ENCODE assay signal across 1 cellular context in the genomic region with DNA sequence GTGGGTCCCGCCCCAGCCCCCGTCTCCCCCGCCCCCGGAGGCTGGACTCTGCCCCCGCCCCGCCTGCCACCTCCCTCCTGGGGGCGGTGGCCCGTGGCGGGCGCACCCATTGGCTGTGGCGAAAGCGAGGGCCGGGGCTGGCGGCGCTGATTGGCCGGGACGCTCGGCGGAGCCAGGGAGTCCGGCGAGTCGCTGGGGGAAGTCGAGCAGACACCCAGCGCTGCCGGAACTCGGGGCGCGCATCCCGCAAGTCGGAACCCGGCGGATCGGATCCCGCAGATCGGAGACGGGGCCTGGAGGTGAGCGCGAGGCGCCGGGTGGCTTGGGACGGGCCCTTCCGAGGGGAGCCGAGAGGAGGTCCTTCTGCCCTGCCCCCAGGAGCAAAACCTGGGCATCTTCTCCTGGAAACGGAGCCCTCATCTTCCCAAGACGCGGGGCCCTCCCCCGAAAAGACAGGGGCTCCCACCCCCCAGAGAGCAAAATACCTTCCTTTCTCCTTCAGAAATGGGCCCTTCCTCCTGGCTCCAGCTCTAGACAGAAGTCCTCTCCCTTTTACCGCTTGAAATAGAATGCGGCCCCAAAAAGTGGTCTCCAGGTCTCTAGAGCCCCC.
TF ChIP-seq lines count a peak whose summit lies in the region.

A gene (plus strand): TSS at position 205 of the 610 bp plus-strand sequence. CDS start 61,123 bp downstream, outside the sequence.

TF ChIP-seq in HepG2, 621 proteins besides CTCF, POLR2A, EP300 and RAD21 (continued from another document and continues in another):
- TF ChIP-seq SOX13 (IDR thresholded peaks at IDR 0.05) (no peak), SOX13 (CRISPR knock-in tag; conservative IDR thresholded peaks at IDR 0.05 in 1 of 2, IDR thresholded peaks at IDR 0.05 in 1 of 2) (no peak; a peak in 1 of 4 replicates), ZNF777 (CRISPR knock-in tag; IDR thresholded peaks at IDR 0.05) (0 out of 2 replicates have a peak, but pooled peaks have one; percentile 67), ZBTB20 (CRISPR knock-in tag; IDR thresholded peaks at IDR 0.05; ENCODE audit: borderline replicate concordance, low read depth) (no peak), NCOA5 (CRISPR knock-in tag; IDR thresholded peaks at IDR 0.05) (no peak), HMGA1 (CRISPR knock-in tag; conservative IDR thresholded peaks at IDR 0.05) (no peak), SAFB2 (CRISPR knock-in tag; IDR thresholded peaks at IDR 0.05; ENCODE audit: borderline replicate concordance, low read depth) (peak; percentile 60; the same call in 1 of the 2 replicates), ZEB1 (IDR thresholded peaks at IDR 0.05; ENCODE audit: insufficient replicate concordance, low read depth) (peak; percentile 20), RFXAP (CRISPR knock-in tag; IDR thresholded peaks at IDR 0.05; ENCODE audit: borderline replicate concordance) (peak; percentile 99), FOXP1 (IDR thresholded peaks at IDR 0.05) (no peak), FOXP1 (CRISPR knock-in tag; IDR thresholded peaks at IDR 0.05) (no peak), ARNT (IDR thresholded peaks at IDR 0.05) (no peak), PTBP1 (IDR thresholded peaks at IDR 0.05; ENCODE audit: low read depth, low read length, poor library complexity, severe bottlenecking) (no peak), ATAD3A (CRISPR knock-in tag; IDR thresholded peaks at IDR 0.05) (no peak), FIP1L1 (IDR thresholded peaks at IDR 0.05; ENCODE audit: borderline replicate concordance, insufficient read depth, low read depth, low read length) (no peak), FOXA1 (IDR thresholded peaks at IDR 0.05) (no peak), FOXA1 (CRISPR knock-in tag; IDR thresholded peaks at IDR 0.05) (no peak; the same call in 1 of the 2 replicates), DNMT1 (CRISPR knock-in tag; IDR thresholded peaks at IDR 0.05) (0 out of 2 replicates have a peak, but pooled peaks have one; percentile 67), SRSF4 (IDR thresholded peaks at IDR 0.05; ENCODE audit: low read depth, low read length, poor library complexity, severe bottlenecking) (no peak), MED13 (CRISPR knock-in tag; IDR thresholded peaks at IDR 0.05) (0 out of 2 replicates have a peak, but pooled peaks have one; percentile 88), RARG (CRISPR knock-in tag; IDR thresholded peaks at IDR 0.05; ENCODE audit: low read depth) (no peak), ZNF598 (CRISPR knock-in tag; IDR thresholded peaks at IDR 0.05; ENCODE audit: borderline replicate concordance) (no peak), NFRKB (IDR thresholded peaks at IDR 0.05) (no peak), XRCC5 (optimal IDR thresholded peaks at IDR 0.05; ENCODE audit: low read length) (peak; percentile 54), ZNF468 (CRISPR knock-in tag; IDR thresholded peaks at IDR 0.05) (no peak), ZNF549 (CRISPR knock-in tag; IDR thresholded peaks at IDR 0.05) (no peak), TCF7L2 (IDR thresholded peaks at IDR 0.05; ENCODE audit: low read depth, low read length) (no peak), ZNF343 (CRISPR knock-in tag; IDR thresholded peaks at IDR 0.05) (no peak), U2AF2 (IDR thresholded peaks at IDR 0.05; ENCODE audit: low read depth, low read length) (no peak)
- TF ChIP-seq, protein P1, sequence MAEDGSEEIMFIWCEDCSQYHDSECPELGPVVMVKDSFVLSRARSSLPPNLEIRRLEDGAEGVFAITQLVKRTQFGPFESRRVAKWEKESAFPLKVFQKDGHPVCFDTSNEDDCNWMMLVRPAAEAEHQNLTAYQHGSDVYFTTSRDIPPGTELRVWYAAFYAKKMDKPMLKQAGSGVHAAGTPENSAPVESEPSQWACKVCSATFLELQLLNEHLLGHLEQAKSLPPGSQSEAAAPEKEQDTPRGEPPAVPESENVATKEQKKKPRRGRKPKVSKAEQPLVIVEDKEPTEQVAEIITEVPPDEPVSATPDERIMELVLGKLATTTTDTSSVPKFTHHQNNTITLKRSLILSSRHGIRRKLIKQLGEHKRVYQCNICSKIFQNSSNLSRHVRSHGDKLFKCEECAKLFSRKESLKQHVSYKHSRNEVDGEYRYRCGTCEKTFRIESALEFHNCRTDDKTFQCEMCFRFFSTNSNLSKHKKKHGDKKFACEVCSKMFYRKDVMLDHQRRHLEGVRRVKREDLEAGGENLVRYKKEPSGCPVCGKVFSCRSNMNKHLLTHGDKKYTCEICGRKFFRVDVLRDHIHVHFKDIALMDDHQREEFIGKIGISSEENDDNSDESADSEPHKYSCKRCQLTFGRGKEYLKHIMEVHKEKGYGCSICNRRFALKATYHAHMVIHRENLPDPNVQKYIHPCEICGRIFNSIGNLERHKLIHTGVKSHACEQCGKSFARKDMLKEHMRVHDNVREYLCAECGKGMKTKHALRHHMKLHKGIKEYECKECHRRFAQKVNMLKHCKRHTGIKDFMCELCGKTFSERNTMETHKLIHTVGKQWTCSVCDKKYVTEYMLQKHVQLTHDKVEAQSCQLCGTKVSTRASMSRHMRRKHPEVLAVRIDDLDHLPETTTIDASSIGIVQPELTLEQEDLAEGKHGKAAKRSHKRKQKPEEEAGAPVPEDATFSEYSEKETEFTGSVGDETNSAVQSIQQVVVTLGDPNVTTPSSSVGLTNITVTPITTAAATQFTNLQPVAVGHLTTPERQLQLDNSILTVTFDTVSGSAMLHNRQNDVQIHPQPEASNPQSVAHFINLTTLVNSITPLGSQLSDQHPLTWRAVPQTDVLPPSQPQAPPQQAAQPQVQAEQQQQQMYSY (CRISPR knock-in tag; IDR thresholded peaks at IDR 0.05) = peak; percentile 70; the same call in 1 of the 2 replicates
- TF ChIP-seq, protein P2, sequence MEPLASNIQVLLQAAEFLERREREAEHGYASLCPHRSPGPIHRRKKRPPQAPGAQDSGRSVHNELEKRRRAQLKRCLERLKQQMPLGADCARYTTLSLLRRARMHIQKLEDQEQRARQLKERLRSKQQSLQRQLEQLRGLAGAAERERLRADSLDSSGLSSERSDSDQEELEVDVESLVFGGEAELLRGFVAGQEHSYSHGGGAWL (CRISPR knock-in tag; IDR thresholded peaks at IDR 0.05) = no peak; the same call in 1 of the 2 replicates
- TF ChIP-seq, protein P3, sequence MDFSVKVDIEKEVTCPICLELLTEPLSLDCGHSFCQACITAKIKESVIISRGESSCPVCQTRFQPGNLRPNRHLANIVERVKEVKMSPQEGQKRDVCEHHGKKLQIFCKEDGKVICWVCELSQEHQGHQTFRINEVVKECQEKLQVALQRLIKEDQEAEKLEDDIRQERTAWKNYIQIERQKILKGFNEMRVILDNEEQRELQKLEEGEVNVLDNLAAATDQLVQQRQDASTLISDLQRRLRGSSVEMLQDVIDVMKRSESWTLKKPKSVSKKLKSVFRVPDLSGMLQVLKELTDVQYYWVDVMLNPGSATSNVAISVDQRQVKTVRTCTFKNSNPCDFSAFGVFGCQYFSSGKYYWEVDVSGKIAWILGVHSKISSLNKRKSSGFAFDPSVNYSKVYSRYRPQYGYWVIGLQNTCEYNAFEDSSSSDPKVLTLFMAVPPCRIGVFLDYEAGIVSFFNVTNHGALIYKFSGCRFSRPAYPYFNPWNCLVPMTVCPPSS (IDR thresholded peaks at IDR 0.05) = no peak
- TF ChIP-seq, protein P4, sequence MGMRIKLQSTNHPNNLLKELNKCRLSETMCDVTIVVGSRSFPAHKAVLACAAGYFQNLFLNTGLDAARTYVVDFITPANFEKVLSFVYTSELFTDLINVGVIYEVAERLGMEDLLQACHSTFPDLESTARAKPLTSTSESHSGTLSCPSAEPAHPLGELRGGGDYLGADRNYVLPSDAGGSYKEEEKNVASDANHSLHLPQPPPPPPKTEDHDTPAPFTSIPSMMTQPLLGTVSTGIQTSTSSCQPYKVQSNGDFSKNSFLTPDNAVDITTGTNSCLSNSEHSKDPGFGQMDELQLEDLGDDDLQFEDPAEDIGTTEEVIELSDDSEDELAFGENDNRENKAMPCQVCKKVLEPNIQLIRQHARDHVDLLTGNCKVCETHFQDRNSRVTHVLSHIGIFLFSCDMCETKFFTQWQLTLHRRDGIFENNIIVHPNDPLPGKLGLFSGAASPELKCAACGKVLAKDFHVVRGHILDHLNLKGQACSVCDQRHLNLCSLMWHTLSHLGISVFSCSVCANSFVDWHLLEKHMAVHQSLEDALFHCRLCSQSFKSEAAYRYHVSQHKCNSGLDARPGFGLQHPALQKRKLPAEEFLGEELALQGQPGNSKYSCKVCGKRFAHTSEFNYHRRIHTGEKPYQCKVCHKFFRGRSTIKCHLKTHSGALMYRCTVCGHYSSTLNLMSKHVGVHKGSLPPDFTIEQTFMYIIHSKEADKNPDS (CRISPR knock-in tag; IDR thresholded peaks at IDR 0.05) = 0 out of 2 replicates have a peak, but pooled peaks have one; percentile 24
- TF ChIP-seq, protein P5, sequence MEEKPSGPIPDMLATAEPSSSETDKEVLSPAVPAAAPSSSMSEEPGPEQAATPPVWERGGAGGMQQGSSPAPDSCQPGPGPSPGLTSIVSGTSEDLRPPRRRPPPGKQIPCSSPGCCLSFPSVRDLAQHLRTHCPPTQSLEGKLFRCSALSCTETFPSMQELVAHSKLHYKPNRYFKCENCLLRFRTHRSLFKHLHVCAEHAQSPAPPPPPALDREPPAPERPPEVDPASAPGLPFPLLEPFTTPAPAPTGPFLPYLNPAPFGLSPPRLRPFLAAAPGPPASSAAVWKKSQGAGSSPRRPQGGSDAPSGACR (CRISPR knock-in tag; IDR thresholded peaks at IDR 0.05) = peak; percentile 83
- TF ChIP-seq, protein P6, sequence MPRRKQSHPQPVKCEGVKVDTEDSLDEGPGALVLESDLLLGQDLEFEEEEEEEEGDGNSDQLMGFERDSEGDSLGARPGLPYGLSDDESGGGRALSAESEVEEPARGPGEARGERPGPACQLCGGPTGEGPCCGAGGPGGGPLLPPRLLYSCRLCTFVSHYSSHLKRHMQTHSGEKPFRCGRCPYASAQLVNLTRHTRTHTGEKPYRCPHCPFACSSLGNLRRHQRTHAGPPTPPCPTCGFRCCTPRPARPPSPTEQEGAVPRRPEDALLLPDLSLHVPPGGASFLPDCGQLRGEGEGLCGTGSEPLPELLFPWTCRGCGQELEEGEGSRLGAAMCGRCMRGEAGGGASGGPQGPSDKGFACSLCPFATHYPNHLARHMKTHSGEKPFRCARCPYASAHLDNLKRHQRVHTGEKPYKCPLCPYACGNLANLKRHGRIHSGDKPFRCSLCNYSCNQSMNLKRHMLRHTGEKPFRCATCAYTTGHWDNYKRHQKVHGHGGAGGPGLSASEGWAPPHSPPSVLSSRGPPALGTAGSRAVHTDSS (CRISPR knock-in tag; conservative IDR thresholded peaks at IDR 0.05) = peak; percentile 79; the same call in 1 of the 2 replicates
- TF ChIP-seq, protein P7, sequence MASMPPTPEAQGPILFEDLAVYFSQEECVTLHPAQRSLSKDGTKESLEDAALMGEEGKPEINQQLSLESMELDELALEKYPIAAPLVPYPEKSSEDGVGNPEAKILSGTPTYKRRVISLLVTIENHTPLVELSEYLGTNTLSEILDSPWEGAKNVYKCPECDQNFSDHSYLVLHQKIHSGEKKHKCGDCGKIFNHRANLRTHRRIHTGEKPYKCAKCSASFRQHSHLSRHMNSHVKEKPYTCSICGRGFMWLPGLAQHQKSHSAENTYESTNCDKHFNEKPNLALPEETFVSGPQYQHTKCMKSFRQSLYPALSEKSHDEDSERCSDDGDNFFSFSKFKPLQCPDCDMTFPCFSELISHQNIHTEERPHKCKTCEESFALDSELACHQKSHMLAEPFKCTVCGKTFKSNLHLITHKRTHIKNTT (CRISPR knock-in tag; IDR thresholded peaks at IDR 0.05) = peak; percentile 42; the same call in 1 of the 2 replicates
- TF ChIP-seq, protein P8, sequence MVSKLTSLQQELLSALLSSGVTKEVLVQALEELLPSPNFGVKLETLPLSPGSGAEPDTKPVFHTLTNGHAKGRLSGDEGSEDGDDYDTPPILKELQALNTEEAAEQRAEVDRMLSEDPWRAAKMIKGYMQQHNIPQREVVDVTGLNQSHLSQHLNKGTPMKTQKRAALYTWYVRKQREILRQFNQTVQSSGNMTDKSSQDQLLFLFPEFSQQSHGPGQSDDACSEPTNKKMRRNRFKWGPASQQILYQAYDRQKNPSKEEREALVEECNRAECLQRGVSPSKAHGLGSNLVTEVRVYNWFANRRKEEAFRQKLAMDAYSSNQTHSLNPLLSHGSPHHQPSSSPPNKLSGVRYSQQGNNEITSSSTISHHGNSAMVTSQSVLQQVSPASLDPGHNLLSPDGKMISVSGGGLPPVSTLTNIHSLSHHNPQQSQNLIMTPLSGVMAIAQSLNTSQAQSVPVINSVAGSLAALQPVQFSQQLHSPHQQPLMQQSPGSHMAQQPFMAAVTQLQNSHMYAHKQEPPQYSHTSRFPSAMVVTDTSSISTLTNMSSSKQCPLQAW (CRISPR knock-in tag; IDR thresholded peaks at IDR 0.05) = peak; percentile 25; the same call in 1 of the 2 replicates
- TF ChIP-seq, protein P9, sequence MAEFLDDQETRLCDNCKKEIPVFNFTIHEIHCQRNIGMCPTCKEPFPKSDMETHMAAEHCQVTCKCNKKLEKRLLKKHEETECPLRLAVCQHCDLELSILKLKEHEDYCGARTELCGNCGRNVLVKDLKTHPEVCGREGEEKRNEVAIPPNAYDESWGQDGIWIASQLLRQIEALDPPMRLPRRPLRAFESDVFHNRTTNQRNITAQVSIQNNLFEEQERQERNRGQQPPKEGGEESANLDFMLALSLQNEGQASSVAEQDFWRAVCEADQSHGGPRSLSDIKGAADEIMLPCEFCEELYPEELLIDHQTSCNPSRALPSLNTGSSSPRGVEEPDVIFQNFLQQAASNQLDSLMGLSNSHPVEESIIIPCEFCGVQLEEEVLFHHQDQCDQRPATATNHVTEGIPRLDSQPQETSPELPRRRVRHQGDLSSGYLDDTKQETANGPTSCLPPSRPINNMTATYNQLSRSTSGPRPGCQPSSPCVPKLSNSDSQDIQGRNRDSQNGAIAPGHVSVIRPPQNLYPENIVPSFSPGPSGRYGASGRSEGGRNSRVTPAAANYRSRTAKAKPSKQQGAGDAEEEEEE (CRISPR knock-in tag; IDR thresholded peaks at IDR 0.05; ENCODE audit: borderline replicate concordance) = no peak
- TF ChIP-seq, protein P10, sequence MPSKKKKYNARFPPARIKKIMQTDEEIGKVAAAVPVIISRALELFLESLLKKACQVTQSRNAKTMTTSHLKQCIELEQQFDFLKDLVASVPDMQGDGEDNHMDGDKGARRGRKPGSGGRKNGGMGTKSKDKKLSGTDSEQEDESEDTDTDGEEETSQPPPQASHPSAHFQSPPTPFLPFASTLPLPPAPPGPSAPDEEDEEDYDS (CRISPR knock-in tag; IDR thresholded peaks at IDR 0.05) = peak; percentile 66
- TF ChIP-seq, protein P11, sequence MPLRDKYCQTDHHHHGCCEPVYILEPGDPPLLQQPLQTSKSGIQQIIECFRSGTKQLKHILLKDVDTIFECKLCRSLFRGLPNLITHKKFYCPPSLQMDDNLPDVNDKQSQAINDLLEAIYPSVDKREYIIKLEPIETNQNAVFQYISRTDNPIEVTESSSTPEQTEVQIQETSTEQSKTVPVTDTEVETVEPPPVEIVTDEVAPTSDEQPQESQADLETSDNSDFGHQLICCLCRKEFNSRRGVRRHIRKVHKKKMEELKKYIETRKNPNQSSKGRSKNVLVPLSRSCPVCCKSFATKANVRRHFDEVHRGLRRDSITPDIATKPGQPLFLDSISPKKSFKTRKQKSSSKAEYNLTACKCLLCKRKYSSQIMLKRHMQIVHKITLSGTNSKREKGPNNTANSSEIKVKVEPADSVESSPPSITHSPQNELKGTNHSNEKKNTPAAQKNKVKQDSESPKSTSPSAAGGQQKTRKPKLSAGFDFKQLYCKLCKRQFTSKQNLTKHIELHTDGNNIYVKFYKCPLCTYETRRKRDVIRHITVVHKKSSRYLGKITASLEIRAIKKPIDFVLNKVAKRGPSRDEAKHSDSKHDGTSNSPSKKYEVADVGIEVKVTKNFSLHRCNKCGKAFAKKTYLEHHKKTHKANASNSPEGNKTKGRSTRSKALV (CRISPR knock-in tag; IDR thresholded peaks at IDR 0.05) = no peak; the same call in 1 of the 2 replicates
- TF ChIP-seq, protein P12, sequence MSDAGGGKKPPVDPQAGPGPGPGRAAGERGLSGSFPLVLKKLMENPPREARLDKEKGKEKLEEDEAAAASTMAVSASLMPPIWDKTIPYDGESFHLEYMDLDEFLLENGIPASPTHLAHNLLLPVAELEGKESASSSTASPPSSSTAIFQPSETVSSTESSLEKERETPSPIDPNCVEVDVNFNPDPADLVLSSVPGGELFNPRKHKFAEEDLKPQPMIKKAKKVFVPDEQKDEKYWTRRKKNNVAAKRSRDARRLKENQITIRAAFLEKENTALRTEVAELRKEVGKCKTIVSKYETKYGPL (CRISPR knock-in tag; IDR thresholded peaks at IDR 0.05) = 0 out of 2 replicates have a peak, but pooled peaks have one; percentile 54
